ENCODE assay signal across 8 cellular contexts in genomic region chr14:103292426-103293374, GRCh38. TPM values are rescaled to one million over a fixed set of nuclear protein-coding genes. Genes with fewer than 3 reads are reported as not detected.
DNase-seq lines count a peak whose midpoint lies in the region; ATAC-seq and TF ChIP-seq lines count a peak whose summit lies in the region.

No MANE protein-coding gene starts in this region.

- TF ChIP-seq CTCF in activated CD8-positive, alpha-beta T cell treated with anti-CD3 and anti-CD28 coated beads for 36 hours (IDR thresholded peaks at IDR 0.05), result peak; percentile 82

- H3K27ac Mint-ChIP-seq in activated CD8-positive, alpha-beta T cell treated with anti-CD3 and anti-CD28 coated beads for 36 hours, result no peak overlapping the region
- H3K27ac Mint-ChIP-seq in effector memory CD8-positive, alpha-beta T cell, result no peak overlapping the region

- H3K27me3 Mint-ChIP-seq in activated CD8-positive, alpha-beta T cell treated with anti-CD3 and anti-CD28 coated beads for 36 hours, result peaks cover 7% of the 10 kb centered on the region
- peaks cover 23 to 69% of the 10 kb centered on the region in 2 donors for H3K27me3 Mint-ChIP-seq in effector memory CD8-positive, alpha-beta T cell

- no peaks in the 10 kb centered on the region for H3K9me3 Mint-ChIP-seq in activated CD8-positive, alpha-beta T cell treated with anti-CD3 and anti-CD28 coated beads for 36 hours
- no peaks in the 10 kb centered on the region for H3K9me3 Mint-ChIP-seq in effector memory CD8-positive, alpha-beta T cell

- DNase-seq in GM04504 (ENCODE audit: low read depth), result peak; percentile 34
- peak; percentile 80 for DNase-seq in NCI-H460 (ENCODE audit: extremely low read depth, low read depth)
- peak; percentile 87 for DNase-seq in activated CD8-positive, alpha-beta T cell treated with anti-CD3 and anti-CD28 coated beads for 36 hours
- peak; percentile 63 to 73 (median 65) for DNase-seq in effector memory CD8-positive, alpha-beta T cell
- peak; percentile 89 for DNase-seq in mesenteric fat pad (ENCODE audit: low spot score)
- DNase-seq in stimulated activated CD8-positive, alpha-beta memory T cell treated with anti-CD3 and anti-CD28 coated beads, Interleukin-2, amount 100 ng/mL, for 1 hour (ENCODE audit: low read depth in 2 of 2), result peak; percentile 36 to 53
- DNase-seq in DMS153 treated with DMSO at 0.1 percent for 48 hours (lab: John Stamatoyannopoulos, UW; ENCODE audit: unreplicated experiment), result no peak

- POLR2A ChIA-PET in activated CD8-positive, alpha-beta T cell treated with anti-CD3 and anti-CD28 coated beads for 36 hours (lab: Charles Lee), result no interaction called here

- CTCF ChIA-PET in activated CD8-positive, alpha-beta T cell treated with anti-CD3 and anti-CD28 coated beads for 36 hours (lab: Charles Lee), result interaction anchor here (0.6 to 2.8 kb wide), 15 partner anchors 9 to 280 kb away, joined by 3 to 38 read pairs (median 4); no protein-coding TSS in a partner anchor

- H3K36me3 Mint-ChIP-seq in activated CD8-positive, alpha-beta T cell treated with anti-CD3 and anti-CD28 coated beads for 36 hours (ENCODE audit: low read depth), result no peaks in the 10 kb centered on the region
- no peaks in the 10 kb centered on the region for H3K36me3 Mint-ChIP-seq in effector memory CD8-positive, alpha-beta T cell (ENCODE audit: insufficient read depth)

- H3K4me3 Mint-ChIP-seq in activated CD8-positive, alpha-beta T cell treated with anti-CD3 and anti-CD28 coated beads for 36 hours, result no peak overlapping the region
- no peak overlapping the region for H3K4me3 Mint-ChIP-seq in effector memory CD8-positive, alpha-beta T cell

- peak; percentile 59 for ATAC-seq in HG02938 (IDR thresholded peaks at IDR 0.05; ENCODE audit: unreplicated experiment)
- peak; percentile 98 for ATAC-seq in activated CD8-positive, alpha-beta T cell treated with anti-CD3 and anti-CD28 coated beads for 36 hours
- peak; percentile 94 for ATAC-seq in effector memory CD8-positive, alpha-beta T cell (replicated peaks)

- intact Hi-C loops in activated CD8-positive, alpha-beta T cell treated with anti-CD3 and anti-CD28 coated beads for 36 hours (cut with micrococcal nuclease), result loop anchor here (10.0 kb wide), 2 partner anchors 108 to 188 kb away; no protein-coding TSS in a partner anchor

- no peaks in the 10 kb centered on the region for H3K4me1 Mint-ChIP-seq in activated CD8-positive, alpha-beta T cell treated with anti-CD3 and anti-CD28 coated beads for 36 hours (ENCODE audit: low read depth)
- H3K4me1 Mint-ChIP-seq in effector memory CD8-positive, alpha-beta T cell (ENCODE audit: low read depth in 2 of 2), result peaks cover 3 to 8% of the 10 kb centered on the region in 2 donors

RNA-seq across cellular contexts. Expression of gene EIF5, which starts 41.3 kb away (rescaled TPM):
- total RNA-seq in NCI-H460 (2014; rRNA removed; shearing (Covaris generic)), result 157 and 204 TPM in 2 replicates
- polyA plus RNA-seq in NCI-H460 (2014; cell fraction: nucleus; rRNA removed), result 137 and 164 TPM in 2 replicates
- total RNA-seq in activated CD8-positive, alpha-beta T cell treated with anti-CD3 and anti-CD28 coated beads for 36 hours, result 100 to 1,000 TPM; 202 to 207 TPM
- total RNA-seq in mesenteric fat pad, result 267 TPM
